In genomic region chr5:44983006-44983405, GRCh38 we compare ENCODE assay signal across 16 cellular contexts.
A peak's percentile ranks its signal among the peaks of the same experiment; 100 is the strongest.
DNase-seq lines count a peak whose midpoint lies in the region; ATAC-seq and TF ChIP-seq lines count a peak whose summit lies in the region.
"Had no signal": no experiment of that assay in that cellular context is flagged by ENCODE, and none has a peak within 500 bp of the region (broad histone marks: within the 10 kb centered on the region; RNA-seq: fewer than 3 reads in every experiment).

No MANE protein-coding gene starts in this region.

- no peaks in the 10 kb centered on the region for H3K36me3 Mint-ChIP-seq in MCF 10A (ENCODE audit: insufficient read depth, unreplicated experiment)

- ATAC-seq in HG02623 (IDR thresholded peaks at IDR 0.05; ENCODE audit: unreplicated experiment), result no peak

- H3K27me3 Mint-ChIP-seq in MCF 10A (ENCODE audit: insufficient read depth, unreplicated experiment), result no peaks in the 10 kb centered on the region

- H3K27me3 ChIP-seq in breast epithelium (no peaks in the 10 kb centered on the region), neuronal stem cell (ENCODE audit: control insufficient read depth in 3 of 3, insufficient read depth in 3 of 3, low read depth in 1 of 3, low read length in 3 of 3) (no peaks in the 10 kb centered on the region), dorsolateral prefrontal cortex (no peaks in the 10 kb centered on the region)

- H3K23ac ChIP-seq in neuronal stem cell (ENCODE audit: low read depth, low read length, poor library complexity), result no peak overlapping the region

- no peak overlapping the region for H3K4me2 ChIP-seq in neuronal stem cell (ENCODE audit: insufficient read depth, low read length, poor library complexity, severe bottlenecking)
- H3K4me2 ChIP-seq: SK-N-SH had no signal

- no peak overlapping the region for H2BK5ac ChIP-seq in neuronal stem cell (ENCODE audit: low read length)

- H3K36me3 ChIP-seq in breast epithelium (no peaks in the 10 kb centered on the region), neuronal stem cell (replicated peaks in 1 of 2; ENCODE audit: control insufficient read depth in 2 of 2, insufficient read depth in 2 of 2, low read length in 2 of 2) (no peaks in the 10 kb centered on the region)

- H3K4me1 Mint-ChIP-seq in MCF 10A (ENCODE audit: insufficient read depth, unreplicated experiment), result no peaks in the 10 kb centered on the region

- H3K4me1 ChIP-seq in breast epithelium, result no peaks in the 10 kb centered on the region
- H3K4me1 ChIP-seq in neuronal stem cell (ENCODE audit: control insufficient read depth in 2 of 2, insufficient read depth in 1 of 2, low read depth in 1 of 2, low read length in 2 of 2), result no peaks in the 10 kb centered on the region

- no peak overlapping the region for H2BK120ac ChIP-seq in neuronal stem cell (ENCODE audit: low read depth, low read length)

- no peak overlapping the region for H3K27ac Mint-ChIP-seq in MCF 10A (ENCODE audit: low read depth, unreplicated experiment)

- intact Hi-C loops in MCF 10A (cut with micrococcal nuclease), result no loop called here
- intact Hi-C loops in breast epithelium (cut with DNase I; ENCODE audit: low total_unique reads), result no loop called here
- intact Hi-C loops in dorsolateral prefrontal cortex (cut with DNase I), result no loop called here

- H2BK15ac ChIP-seq in neuronal stem cell (ENCODE audit: low read length), result no peak overlapping the region

- TF ChIP-seq CTCF in MCF 10A (IDR thresholded peaks at IDR 0.05; ENCODE audit: unreplicated experiment) (no peak), breast epithelium (IDR thresholded peaks at IDR 0.05) (no peak), dorsolateral prefrontal cortex (IDR thresholded peaks at IDR 0.05 in 54 of 56, conservative IDR thresholded peaks at IDR 0.05 in 2 of 56; ENCODE audit: low read depth in 1 of 56, partially characterized antibody in 56 of 56) (no peak)

- POLR2A ChIA-PET in MCF 10A (lab: Yijun Ruan, JAX), result no interaction called here

- no peak overlapping the region for H4K91ac ChIP-seq in neuronal stem cell (ENCODE audit: low read depth, low read length, poor library complexity)

- no peak overlapping the region for H3K18ac ChIP-seq in neuronal stem cell (ENCODE audit: low read length)

- no peak overlapping the region for H4K8ac ChIP-seq in neuronal stem cell (ENCODE audit: low read depth, low read length)

- no peaks in the 10 kb centered on the region for H3K79me1 ChIP-seq in neuronal stem cell (ENCODE audit: low read depth, low read length)

- DNase-seq in MCF 10A (ENCODE audit: unreplicated experiment) (peak; percentile 8), breast epithelium (ENCODE audit: low spot score in 2 of 2) (no peak), OCI-M1 (lab: John Stamatoyannopoulos, UW) (peak; percentile 60), erythroblast (lab: John Stamatoyannopoulos, UW) (peak; percentile 1 to 16), neuronal stem cell (ENCODE audit: low spot score) (peak; percentile 3), NCI-H1092 (lab: John Stamatoyannopoulos, UW) (no peak), dorsolateral prefrontal cortex (no peak)
- DNase-seq: AML-193; Calu3; DMS79 treated with DMSO at 0.1 percent for 48 hours; GOT3; NCI-H187; NCI-H524 treated with DMSO at 0.1 percent for 48 hours; NK-92 treated with Interleukin-12 subunit alpha and Interleukin-12 subunit beta, amount 100 ng/mL, for 24 hours; SK-N-SH had no signal

- H3K14ac ChIP-seq in neuronal stem cell (ENCODE audit: low read length), result no peak overlapping the region

- H3K4me3 ChIP-seq in breast epithelium (no peak overlapping the region), neuronal stem cell (ENCODE audit: low read length in 2 of 2) (no peak overlapping the region), dorsolateral prefrontal cortex (no peak overlapping the region)

- no peak overlapping the region for H3K4me3 Mint-ChIP-seq in MCF 10A (ENCODE audit: unreplicated experiment)

- no peak overlapping the region for H2BK12ac ChIP-seq in neuronal stem cell (ENCODE audit: low read length)

- CTCF ChIA-PET in MCF 10A (lab: Yijun Ruan, JAX), result no interaction called here

- no peak overlapping the region for H3K4ac ChIP-seq in neuronal stem cell (ENCODE audit: low read length)

- BruUV-seq in MCF 10A (replicated peaks; lab: Mats Ljungman, UMichigan), result no TSS peak

- H3K9me3 Mint-ChIP-seq in MCF 10A (ENCODE audit: unreplicated experiment), result peaks cover 25% of the 10 kb centered on the region

- H3K9ac ChIP-seq in neuronal stem cell (ENCODE audit: low read depth, low read length, poor library complexity), result no peak overlapping the region
- H3K9ac ChIP-seq: SK-N-SH had no signal

- H3K9me3 ChIP-seq in breast epithelium (peaks cover 29 to 48% of the 10 kb centered on the region in 2 donors), neuronal stem cell (replicated peaks in 1 of 2; ENCODE audit: control insufficient read depth in 2 of 2, insufficient read depth in 1 of 2, low read depth in 1 of 2, low read length in 2 of 2) (peaks cover 5 to 7% of the 10 kb centered on the region in 2 donors)
- H3K9me3 ChIP-seq: SK-N-SH had no signal

- H3K27ac ChIP-seq in breast epithelium (no peak overlapping the region), neuronal stem cell (replicated peaks; ENCODE audit: low read length) (no peak overlapping the region), dorsolateral prefrontal cortex (no peak overlapping the region)

- TF ChIP-seq POLR2A in breast epithelium (IDR thresholded peaks at IDR 0.05) (no peak), erythroblast (IDR thresholded peaks at IDR 0.05; ENCODE audit: low read length) (no peak)

- H2AFZ ChIP-seq in neuronal stem cell (ENCODE audit: low read length), result no peak overlapping the region

- no peak overlapping the region for H2AK5ac ChIP-seq in neuronal stem cell (ENCODE audit: low read depth, low read length)

Comparison
In these comparisons a context has a peak if more than half of its experiments do, and no peak if none do; other contexts are left out.
1. DNase-seq: peak in MCF 10A (single experiment), OCI-M1 (single experiment), erythroblast (2 of 2) and neuronal stem cell (single experiment); none in breast epithelium (0 of 2), NCI-H1092 (single experiment) and dorsolateral prefrontal cortex (0 of 10).